In genomic region chr12:108109954-108110353, GRCh38 we compare ENCODE assay signal across 1 cellular context.
TF ChIP-seq lines count a peak whose summit lies in the region.

No MANE protein-coding gene starts in this region.

TF ChIP-seq in K562, 482 proteins besides CTCF, POLR2A, EP300 and RAD21 (continued from another document):
- TF ChIP-seq RBM25 (IDR thresholded peaks at IDR 0.05; ENCODE audit: low read depth, low read length, severe bottlenecking): peak; percentile 66
- TF ChIP-seq CTCFL (IDR thresholded peaks at IDR 0.05; ENCODE audit: borderline replicate concordance, insufficient read depth, low read depth, low read length, poor library complexity, severe bottlenecking): no peak
- no peak for TF ChIP-seq MEF2D (tag; conservative IDR thresholded peaks at IDR 0.05; ENCODE audit: low read depth)
- TF ChIP-seq ZFP36 (IDR thresholded peaks at IDR 0.05; ENCODE audit: low read depth, low read length, partially characterized antibody): peak; percentile 80
- TF ChIP-seq TCF7L2 (IDR thresholded peaks at IDR 0.05; ENCODE audit: low read depth, low read length): no peak
- TF ChIP-seq GABPB1 (CRISPR knock-in tag; IDR thresholded peaks at IDR 0.05): no peak
- TF ChIP-seq ZNF354B (CRISPR knock-in tag; IDR thresholded peaks at IDR 0.05): no peak
- TF ChIP-seq ESRRA (IDR thresholded peaks at IDR 0.05; ENCODE audit: borderline replicate concordance, low read depth): peak; percentile 74; the same call in 1 of the 2 replicates
- no peak for TF ChIP-seq E2F6 (IDR thresholded peaks at IDR 0.05; ENCODE audit: borderline replicate concordance in 1 of 2, extremely low read depth in 1 of 2, insufficient read depth in 1 of 2, insufficient read length in 1 of 2, low read depth in 1 of 2, low read length in 1 of 2, poor library complexity in 1 of 2, severe bottlenecking in 1 of 2)
- TF ChIP-seq THRB (CRISPR knock-in tag; conservative IDR thresholded peaks at IDR 0.05): no peak
